ENCODE assay signal across 22 cellular contexts in genomic region chr7:126799541-126799940, GRCh38.
"Had no signal": no experiment of that assay in that cellular context is flagged by ENCODE, and none has a peak within 500 bp of the region (broad histone marks: within the 10 kb centered on the region; RNA-seq: fewer than 3 reads in every experiment).

No MANE protein-coding gene starts in this region.

- H3K36me3 ChIP-seq: colonic mucosa, esophagus muscularis mucosa, gastrocnemius medialis, heart right ventricle, left lung, lower lobe of right lung had no signal

- H3K4me3 ChIP-seq: colonic mucosa, esophagus muscularis mucosa, gastrocnemius medialis, heart right ventricle, left lung, lower lobe of right lung had no signal

- H3K27ac ChIP-seq: colonic mucosa, esophagus muscularis mucosa, gastrocnemius medialis, heart right ventricle, left lung, lower lobe of right lung had no signal

- H3K27me3 ChIP-seq: colonic mucosa, esophagus muscularis mucosa, gastrocnemius medialis, left lung had no signal

- H3K9me3 ChIP-seq: colonic mucosa, gastrocnemius medialis, left lung, lower lobe of right lung had no signal

- H3K4me1 ChIP-seq: colonic mucosa, esophagus muscularis mucosa, gastrocnemius medialis, heart right ventricle, left lung, lower lobe of right lung had no signal

- FAIRE-seq: endometrium, islet of Langerhans, keratinocyte had no signal

- DNase-seq: colonic mucosa; cortex of kidney; effector CD8-positive, alpha-beta T cell; effector memory CD8-positive, alpha-beta T cell; endodermal cell; foreskin melanocyte; gastrocnemius medialis; glutamatergic neuron; head of caudate nucleus; heart right ventricle; hippocampal formation; left cardiac atrium; left lung; left ventricle myocardium superior; lower lobe of right lung; mesendoderm; midbrain; naive thymus-derived CD4-positive, alpha-beta T cell had no signal
